7 cellular contexts compared by ENCODE assay signal in genomic region chr3:159763466-159764210, GRCh38.
DNase-seq lines count a peak whose midpoint lies in the region; ATAC-seq, FAIRE-seq and TF ChIP-seq lines count a peak whose summit lies in the region.

No MANE protein-coding gene starts in this region.

- H3K79me1 ChIP-seq in IMR-90 (ENCODE audit: low read depth in 1 of 2, low read length in 2 of 2), result peaks cover 10 to 49% of the 10 kb centered on the region in 2 experiments; a peak in 3 of 4 replicates

- TF ChIP-seq RAD21 in IMR-90 (IDR thresholded peaks at IDR 0.05; ENCODE audit: low read length), result 0 out of 2 replicates have a peak, but pooled peaks have one; percentile 10

- peak overlapping the region; percentile 68 for H3K4me2 ChIP-seq in IMR-90 (ENCODE audit: low read depth, low read length)

- peak; percentile 65 for ATAC-seq in GM21737 (IDR thresholded peaks at IDR 0.05; ENCODE audit: unreplicated experiment)
- ATAC-seq in IMR-90 (ENCODE audit: low read depth), result peak; percentile 68
- peak; percentile 29 for ATAC-seq in central memory CD8-positive, alpha-beta T cell (replicated peaks; ENCODE audit: extremely low read depth, poor library complexity, severe bottlenecking)

- H4K20me1 ChIP-seq in IMR-90 (ENCODE audit: insufficient read depth, low read length), result peaks cover 7% of the 10 kb centered on the region

- H3K9ac ChIP-seq in IMR-90 (ENCODE audit: low read depth, low read length), result peak overlapping the region; percentile 91

- no TSS peak for BruUV-seq in IMR-90 (replicated peaks; lab: Mats Ljungman, UMichigan)

- peak overlapping the region; percentile 51 for H3K4me3 Mint-ChIP-seq in central memory CD8-positive, alpha-beta T cell

- peak overlapping the region; percentile 87 for H3K18ac ChIP-seq in IMR-90 (ENCODE audit: low read depth, low read length)

- peak overlapping the region; percentile 98 for H3K23ac ChIP-seq in IMR-90 (ENCODE audit: low read depth, low read length)

- H3K4me3 ChIP-seq in GM06990 (replicated peaks; ENCODE audit: low read depth, low read length) (peak overlapping the region; percentile 67), IMR-90 (ENCODE audit: insufficient read depth, low read depth, low read length) (peak overlapping the region; percentile 65), spleen (peak overlapping the region; percentile 56 to 83 (median 64))

- H3K9me3 ChIP-seq in IMR-90 (ENCODE audit: control insufficient read depth, insufficient read depth, low read length) (no peaks in the 10 kb centered on the region), spleen (no peaks in the 10 kb centered on the region)

- H4K5ac ChIP-seq in IMR-90 (ENCODE audit: low read depth, low read length), result peak overlapping the region; percentile 69

- peak overlapping the region; percentile 98 for H2BK5ac ChIP-seq in IMR-90 (ENCODE audit: low read depth, low read length, poor library complexity, severe bottlenecking)

- CTCF ChIA-PET in IMR-90 (lab: Yijun Ruan, JAX), result interaction anchor here (0.7 kb wide), 1 partner anchor 31 kb away, joined by 3 read pairs; no protein-coding TSS in a partner anchor

- peak overlapping the region; percentile 99 for H2BK120ac ChIP-seq in IMR-90 (ENCODE audit: low read depth, low read length)

- peaks cover 15% of the 10 kb centered on the region for H3K9me1 ChIP-seq in IMR-90 (ENCODE audit: insufficient read depth, low read length)

- H2BK20ac ChIP-seq in IMR-90 (ENCODE audit: low read depth, low read length), result peak overlapping the region; percentile 76; the same call in 1 of the 2 replicates

- intact Hi-C loops in IMR-90 (cut with micrococcal nuclease) (loop anchor here (1.0 to 10.0 kb wide), 5 partner anchors 126 to 651 kb away; no protein-coding TSS in a partner anchor), spleen (cut with DNase I; ENCODE audit: low total_unique reads) (loop anchor here (2.0 kb wide), 1 partner anchor 33 kb away; no protein-coding TSS in a partner anchor)

- DNase-seq in GM06990 (ENCODE audit: extremely low read depth, insufficient read length) (peak; percentile 44), IMR-90 (peak; percentile 84), RCC 7860 (ENCODE audit: low spot score) (peak; percentile 79), islet precursor cell (peak; percentile 96), spleen (peak; percentile 83)
- no peak for DNase-seq in central memory CD8-positive, alpha-beta T cell (ENCODE audit: low spot score in 2 of 2)

- H3K27ac ChIP-seq in IMR-90 (ENCODE audit: insufficient read depth, low read length) (peak overlapping the region; percentile 91), spleen (peak overlapping the region; percentile 72 to 93 (median 89))

- H3K4ac ChIP-seq in IMR-90 (ENCODE audit: low read depth, low read length), result peak overlapping the region; percentile 99

- peak overlapping the region; percentile 92 for H4K91ac ChIP-seq in IMR-90 (ENCODE audit: insufficient read depth, low read depth, low read length)

- no peaks in the 10 kb centered on the region for H3K9me3 Mint-ChIP-seq in central memory CD8-positive, alpha-beta T cell

- peak overlapping the region; percentile 92; the same call in 2 of the 3 replicates for H2BK15ac ChIP-seq in IMR-90 (ENCODE audit: low read depth, low read length)

- 0% methylated on average over 13 of the region's 75 CpGs; no CpG with 5 or more reads in 1 of the 2 experiments for WGBS in IMR-90 (ENCODE audit: extremely low coverage in 2 of 2, insufficient read length in 1 of 2), 2 experiments
- 1 to 2% (median 1%) methylated on average over 32 to 75 of the region's 75 CpGs for WGBS in spleen, 5 donors

- peak overlapping the region; percentile 91 for H2AK5ac ChIP-seq in IMR-90 (ENCODE audit: low read depth, low read length)

- peak overlapping the region; percentile 50 for H3K27ac Mint-ChIP-seq in central memory CD8-positive, alpha-beta T cell (ENCODE audit: low read depth)

- dilution Hi-C loops in IMR-90 (cut with HindIII; ENCODE audit: low sequenced_read_pairs, unreplicated experiment), result no loop called here

- TF ChIP-seq CTCF in GM06990 (IDR thresholded peaks at IDR 0.05; ENCODE audit: insufficient read depth, low read length, poor library complexity, severe bottlenecking) (no peak), IMR-90 (conservative IDR thresholded peaks at IDR 0.05; ENCODE audit: low read depth, low read length) (no peak), spleen (IDR thresholded peaks at IDR 0.05 in 8 of 11, conservative IDR thresholded peaks at IDR 0.05 in 3 of 11) (peak in 6 of 11 experiments; percentile 38 to 50 (median 42))

- H3K14ac ChIP-seq in IMR-90 (replicated peaks; ENCODE audit: low read depth, low read length), result peak overlapping the region; percentile 82

- TF ChIP-seq POLR2A in IMR-90 (IDR thresholded peaks at IDR 0.05; ENCODE audit: low read depth, low read length) (peak; percentile 74), spleen (IDR thresholded peaks at IDR 0.05) (peak in 1 of 3 donors; percentile 43)

- peaks cover 76% of the 10 kb centered on the region for H3K27me3 Mint-ChIP-seq in central memory CD8-positive, alpha-beta T cell

- FAIRE-seq in RCC 7860 (lab: Jason Lieb, UNC), result no peak

- peak overlapping the region; percentile 87 for H3K56ac ChIP-seq in IMR-90 (ENCODE audit: extremely low read depth, insufficient read depth, low read length)

- H4K8ac ChIP-seq in IMR-90 (ENCODE audit: low read depth in 2 of 2, low read length in 2 of 2), result peak overlapping the region; percentile 68 to 95

- H3K27me3 ChIP-seq in GM06990 (replicated peaks; ENCODE audit: control insufficient read depth, insufficient read depth, low read length) (peaks cover 6% of the 10 kb centered on the region), IMR-90 (ENCODE audit: control insufficient read depth, insufficient read depth, low read length) (no peaks in the 10 kb centered on the region), spleen (replicated peaks in 1 of 7) (peaks cover 0 to 57% (median 30%) of the 10 kb centered on the region in 7 donors)

- in situ Hi-C loops in IMR-90 (cut with MboI; ENCODE audit: low sequenced_read_pairs), result no loop called here

- H3K36me3 ChIP-seq in GM06990 (ENCODE audit: control insufficient read depth, insufficient read depth, low read length), result no peaks in the 10 kb centered on the region
- no peaks in the 10 kb centered on the region; the same call in 1 of the 2 replicates for H3K36me3 ChIP-seq in IMR-90 (ENCODE audit: control insufficient read depth, insufficient read depth, low read length)
- H3K36me3 ChIP-seq in spleen, result no peaks in the 10 kb centered on the region

- H3K4me1 ChIP-seq in IMR-90 (ENCODE audit: control insufficient read depth, insufficient read depth, low read length) (peaks cover 14% of the 10 kb centered on the region), spleen (peaks cover 0 to 59% (median 42%) of the 10 kb centered on the region in 6 donors)

- H3K36me3 Mint-ChIP-seq in central memory CD8-positive, alpha-beta T cell (ENCODE audit: insufficient read depth), result no peaks in the 10 kb centered on the region

- H2AK9ac ChIP-seq in IMR-90 (replicated peaks; ENCODE audit: low read depth, low read length, poor library complexity), result peak overlapping the region; percentile 98

- peaks cover 4% of the 10 kb centered on the region for H3K4me1 Mint-ChIP-seq in central memory CD8-positive, alpha-beta T cell

- POLR2A ChIA-PET in IMR-90 (lab: Charles Lee; ENCODE audit: unreplicated experiment), result interaction anchor here (0.6 kb wide), 1 partner anchor 143 kb away, joined by 3 read pairs; no protein-coding TSS in a partner anchor

- H2AFZ ChIP-seq in IMR-90 (replicated peaks; ENCODE audit: low read length, poor library complexity), result peak overlapping the region; percentile 87

TF ChIP-seq in IMR-90, 13 proteins besides CTCF, POLR2A, EP300 and RAD21:
- TF ChIP-seq MXI1 (IDR thresholded peaks at IDR 0.05; ENCODE audit: borderline replicate concordance, low read depth, low read length) (no peak), CHD1 (IDR thresholded peaks at IDR 0.05; ENCODE audit: low read depth, low read length) (0 out of 2 replicates have a peak, but pooled peaks have one; percentile 56), MAZ (IDR thresholded peaks at IDR 0.05; ENCODE audit: borderline replicate concordance, low read depth, low read length) (peak; percentile 64)
TF ChIP-seq in IMR-90: peak in this region for 2.

Comparison
In these comparisons a context has a peak if more than half of its experiments do, and no peak if none do; other contexts are left out.
1. DNase-seq: peak in GM06990 (single experiment), IMR-90 (single experiment), RCC 7860 (single experiment), islet precursor cell (single experiment) and spleen (single experiment); none in central memory CD8-positive, alpha-beta T cell (0 of 2).
2. CTCF ChIP-seq: peak in spleen (6 of 11); none in GM06990 (single experiment) and IMR-90 (single experiment).
3. Peak in every context shown above with its lines, with median percentiles within 50 percentile points of each other: H3K4me3 ChIP-seq and ATAC-seq.